8 cellular contexts compared by ENCODE assay signal in the genomic region with DNA sequence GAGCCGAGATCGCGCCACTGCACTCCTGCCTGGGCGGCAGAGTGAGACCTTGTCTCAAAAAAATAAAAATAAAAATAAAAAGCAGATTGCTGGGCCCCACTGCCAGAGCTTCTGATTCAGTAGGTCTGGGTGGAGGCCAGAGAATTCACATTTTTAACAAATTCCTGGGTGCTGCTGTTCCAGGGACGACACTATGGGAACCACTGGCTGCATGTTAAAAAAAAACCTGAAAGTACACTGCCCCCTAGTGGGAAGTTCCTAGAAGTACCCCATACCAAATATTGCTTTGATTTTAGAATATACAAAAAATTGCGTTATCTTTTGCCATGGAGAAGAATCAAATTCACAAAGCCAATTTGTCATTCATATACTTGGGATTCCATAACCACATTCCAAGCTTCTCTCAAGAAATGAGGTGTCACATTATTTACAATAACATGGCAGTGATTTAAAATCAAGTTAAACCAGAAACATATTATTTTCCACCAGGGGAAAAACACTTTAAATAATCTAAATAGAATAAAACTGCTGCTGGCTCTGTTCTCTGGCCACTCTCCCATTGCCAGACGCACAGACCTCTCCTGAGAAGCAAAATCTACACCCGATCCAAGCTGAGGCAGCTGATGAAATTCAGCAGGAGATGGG. TPM values are rescaled to one million over a fixed set of nuclear protein-coding genes. Genes with fewer than 3 reads are reported as not detected.
DNase-seq lines count a peak whose midpoint lies in the region; ATAC-seq and TF ChIP-seq lines count a peak whose summit lies in the region.

No MANE protein-coding gene starts in this region.

- H3K27ac ChIP-seq in Peyer's patch = no peak overlapping the region
- no peak overlapping the region for H3K27ac ChIP-seq in coronary artery
- H3K27ac ChIP-seq in right lobe of liver = no peak overlapping the region

- H3K36me3 ChIP-seq in Peyer's patch (no peaks in the 10 kb centered on the region), right lobe of liver (no peaks in the 10 kb centered on the region)

- TF ChIP-seq POLR2A in Peyer's patch (IDR thresholded peaks at IDR 0.05) (no peak), right lobe of liver (IDR thresholded peaks at IDR 0.05) (no peak)

- DNase-seq in EH (ENCODE audit: low read depth) (peak; percentile 87), HuH-7.5 (ENCODE audit: low spot score) (peak; percentile 53), Peyer's patch (no peak), coronary artery (ENCODE audit: low spot score) (no peak), right lobe of liver (no peak), GM19240 (ENCODE audit: insufficient read length, low spot score) (no peak)

- TF ChIP-seq CTCF in Peyer's patch (IDR thresholded peaks at IDR 0.05) (peak; percentile 66 to 80 (median 77)), coronary artery (IDR thresholded peaks at IDR 0.05) (peak; percentile 66), right lobe of liver (IDR thresholded peaks at IDR 0.05) (peak; percentile 62 to 81 (median 79))

- intact Hi-C loops in right lobe of liver (cut with DNase I) = loop anchor here (5.0 to 10.0 kb wide), 2 partner anchors 83 to 90 kb away; no protein-coding TSS in a partner anchor

- H3K27me3 ChIP-seq in Peyer's patch = no peaks in the 10 kb centered on the region
- H3K27me3 ChIP-seq in right lobe of liver = no peaks in the 10 kb centered on the region

- H3K4me3 ChIP-seq in Peyer's patch (no peak overlapping the region), coronary artery (no peak overlapping the region), right lobe of liver (no peak overlapping the region)

- WGBS in right lobe of liver (ENCODE audit: insufficient coverage, low coverage, low lambda C conversion rate, missing lambda C conversion rate) = 51% methylated on average over 8 of the region's 8 CpGs

- H3K4me1 ChIP-seq in Peyer's patch = peaks cover 0 to 9% (median 0%) of the 10 kb centered on the region in 4 donors
- H3K4me1 ChIP-seq in right lobe of liver = no peaks in the 10 kb centered on the region

- peak; percentile 71 to 80 (median 76) for ATAC-seq in right lobe of liver
- no peak for ATAC-seq in HG03432 (IDR thresholded peaks at IDR 0.05; ENCODE audit: unreplicated experiment)
- ATAC-seq in HG02970 (IDR thresholded peaks at IDR 0.05; ENCODE audit: low FRiP score, unreplicated experiment) = no peak

- H3K9me3 ChIP-seq in Peyer's patch (no peaks in the 10 kb centered on the region), right lobe of liver (no peaks in the 10 kb centered on the region)

RNA-seq across cellular contexts. Expression of gene SYF2, which starts 27.4 kb away (rescaled TPM):
- 10 to 100 TPM; 24.8 to 45.7 (median 30.9) TPM for total RNA-seq in Peyer's patch
- 10 to 100 TPM; 11.0 to 21.8 (median 16.8) TPM for total RNA-seq in right lobe of liver

RNA-seq across cellular contexts. Expression of gene RSRP1, which starts 42.3 kb away (rescaled TPM):
- total RNA-seq in Peyer's patch (100 to 1,000 TPM; 229 to 358 (median 274) TPM), right lobe of liver (10 to 100 TPM; 32.1 to 52.1 (median 40.2) TPM)

Comparison
In these comparisons a context has a peak if more than half of its experiments do, and no peak if none do; other contexts are left out.
1. DNase-seq: peak in EH (single experiment) and HuH-7.5 (single experiment); none in Peyer's patch (0 of 3), coronary artery (single experiment), right lobe of liver (0 of 3) and GM19240 (single experiment).
2. ATAC-seq: peak in right lobe of liver (4 of 4); none in HG03432 (single experiment) and HG02970 (single experiment).
3. RNA of gene RSRP1, which starts 42.3 kb away (total RNA-seq): 229 to 358 TPM in Peyer's patch; 32.1 to 52.1 TPM in right lobe of liver; every median in the first group is over 4 times any median in the second.
4. Peak in every context shown above with its lines, with median percentiles within 50 percentile points of each other: CTCF ChIP-seq.